ENCODE assay signal across 18 cellular contexts in genomic region chr15:58224068-58224467, GRCh38.
A peak's percentile ranks its signal among the peaks of the same experiment; 100 is the strongest.
DNase-seq lines count a peak whose midpoint lies in the region; ATAC-seq and TF ChIP-seq lines count a peak whose summit lies in the region.
"Had no signal": no experiment of that assay in that cellular context is flagged by ENCODE, and none has a peak within 500 bp of the region (broad histone marks: within the 10 kb centered on the region; RNA-seq: fewer than 3 reads in every experiment).

No MANE protein-coding gene starts in this region.

- no peak for DNase-seq in Right ventricle myocardium inferior (ENCODE audit: missing footprints)
- DNase-seq in right atrium auricular region (ENCODE audit: low spot score): no peak
- DNase-seq in dermis blood vessel endothelial cell: peak; percentile 78
- DNase-seq in left ventricle myocardium inferior: peak; percentile 46
- DNase-seq in superior temporal gyrus (ENCODE audit: extremely low spot score): peak; percentile 23
- DNase-seq in NCI-H1092 (lab: John Stamatoyannopoulos, UW): no peak
- no peak for DNase-seq in nephron progenitor cell
- no peak for DNase-seq in activated CD8-positive, alpha-beta T cell treated with anti-CD3 and anti-CD28 coated beads, Interleukin-2, amount 10 ng/mL, durations not matched to agents 7 days and 5 days
- DNase-seq: activated CD8-positive, alpha-beta memory T cell treated with anti-CD3 and anti-CD28 coated beads, Interleukin-2, amount 10 ng/mL, durations not matched to agents 7 days and 5 days; activated gamma-delta T cell treated with Interleukin-2 at 50 U/mL for 16 hours; Caco-2; GDM1; KBM-7; NCI-H1694; PC-3; T-helper 1 cell had no signal

- H3K4me3 Mint-ChIP-seq in nephron progenitor cell: no peak overlapping the region
- no peak overlapping the region for H3K4me3 Mint-ChIP-seq in activated CD8-positive, alpha-beta T cell treated with anti-CD3 and anti-CD28 coated beads, Interleukin-2, amount 10 ng/mL, durations not matched to agents 7 days and 5 days
- H3K4me3 Mint-ChIP-seq: activated CD8-positive, alpha-beta memory T cell treated with anti-CD3 and anti-CD28 coated beads, Interleukin-2, amount 10 ng/mL, durations not matched to agents 7 days and 5 days had no signal

- H3K9me3 ChIP-seq in right atrium auricular region (no peaks in the 10 kb centered on the region), left ventricle myocardium inferior (replicated peaks) (peaks cover 4% of the 10 kb centered on the region)
- H3K9me3 ChIP-seq: ascending aorta, Caco-2, thoracic aorta had no signal

- H3K27ac ChIP-seq in right atrium auricular region (no peak overlapping the region), left ventricle myocardium inferior (replicated peaks) (no peak overlapping the region)
- H3K27ac ChIP-seq: ascending aorta, thoracic aorta had no signal

- H3K27ac Mint-ChIP-seq in nephron progenitor cell: no peak overlapping the region
- H3K27ac Mint-ChIP-seq in activated CD8-positive, alpha-beta T cell treated with anti-CD3 and anti-CD28 coated beads, Interleukin-2, amount 10 ng/mL, durations not matched to agents 7 days and 5 days: no peak overlapping the region
- H3K27ac Mint-ChIP-seq: activated CD8-positive, alpha-beta memory T cell treated with anti-CD3 and anti-CD28 coated beads, Interleukin-2, amount 10 ng/mL, durations not matched to agents 7 days and 5 days had no signal

- TF ChIP-seq CTCF in right atrium auricular region (IDR thresholded peaks at IDR 0.05) (no peak), left ventricle myocardium inferior (IDR thresholded peaks at IDR 0.05; ENCODE audit: borderline replicate concordance) (no peak), nephron progenitor cell (IDR thresholded peaks at IDR 0.05) (no peak)

- H3K9me3 Mint-ChIP-seq in nephron progenitor cell: peaks cover 18% of the 10 kb centered on the region
- no peaks in the 10 kb centered on the region for H3K9me3 Mint-ChIP-seq in activated CD8-positive, alpha-beta T cell treated with anti-CD3 and anti-CD28 coated beads, Interleukin-2, amount 10 ng/mL, durations not matched to agents 7 days and 5 days (ENCODE audit: insufficient read depth)

- H3K27me3 Mint-ChIP-seq in nephron progenitor cell (ENCODE audit: low read depth, poor library complexity): no peaks in the 10 kb centered on the region
- H3K27me3 Mint-ChIP-seq in activated CD8-positive, alpha-beta T cell treated with anti-CD3 and anti-CD28 coated beads, Interleukin-2, amount 10 ng/mL, durations not matched to agents 7 days and 5 days (ENCODE audit: low read depth): peaks cover 15% of the 10 kb centered on the region

- CTCF ChIA-PET in activated CD8-positive, alpha-beta T cell treated with anti-CD3 and anti-CD28 coated beads, Interleukin-2, amount 10 ng/mL, durations not matched to agents 7 days and 5 days (lab: Charles Lee): no interaction called here

- peaks cover 13% of the 10 kb centered on the region for H3K36me3 Mint-ChIP-seq in nephron progenitor cell (ENCODE audit: low read depth)
- H3K36me3 Mint-ChIP-seq in activated CD8-positive, alpha-beta T cell treated with anti-CD3 and anti-CD28 coated beads, Interleukin-2, amount 10 ng/mL, durations not matched to agents 7 days and 5 days (ENCODE audit: low read depth): no peaks in the 10 kb centered on the region
- H3K36me3 Mint-ChIP-seq: activated CD8-positive, alpha-beta memory T cell treated with anti-CD3 and anti-CD28 coated beads, Interleukin-2, amount 10 ng/mL, durations not matched to agents 7 days and 5 days had no signal

- no peaks in the 10 kb centered on the region for H3K36me3 ChIP-seq in right atrium auricular region
- no peaks in the 10 kb centered on the region for H3K36me3 ChIP-seq in left ventricle myocardium inferior
- H3K36me3 ChIP-seq: ascending aorta, thoracic aorta had no signal

- H3K27me3 ChIP-seq in right atrium auricular region (no peaks in the 10 kb centered on the region), left ventricle myocardium inferior (ENCODE audit: low read depth) (no peaks in the 10 kb centered on the region)
- H3K27me3 ChIP-seq: ascending aorta had no signal

- peaks cover 12% of the 10 kb centered on the region for H3K4me1 Mint-ChIP-seq in nephron progenitor cell
- peaks cover 10% of the 10 kb centered on the region for H3K4me1 Mint-ChIP-seq in activated CD8-positive, alpha-beta T cell treated with anti-CD3 and anti-CD28 coated beads, Interleukin-2, amount 10 ng/mL, durations not matched to agents 7 days and 5 days (ENCODE audit: low read depth)

- H3K4me1 ChIP-seq in right atrium auricular region: peaks cover 0 to 22% of the 10 kb centered on the region in 2 donors
- H3K4me1 ChIP-seq in left ventricle myocardium inferior: peaks cover 25% of the 10 kb centered on the region

- H3K4me3 ChIP-seq in right atrium auricular region (no peak overlapping the region), left ventricle myocardium inferior (no peak overlapping the region)
- H3K4me3 ChIP-seq: ascending aorta, thoracic aorta had no signal

- intact Hi-C loops in Right ventricle myocardium inferior (cut with DNase I) (no loop called here), left ventricle myocardium inferior (cut with micrococcal nuclease) (no loop called here)

- peak; percentile 78 for ATAC-seq in Right ventricle myocardium inferior
- no peak for ATAC-seq in activated CD8-positive, alpha-beta T cell treated with anti-CD3 and anti-CD28 coated beads, Interleukin-2, amount 10 ng/mL, durations not matched to agents 7 days and 5 days
- ATAC-seq: activated CD8-positive, alpha-beta memory T cell treated with anti-CD3 and anti-CD28 coated beads, Interleukin-2, amount 10 ng/mL, durations not matched to agents 7 days and 5 days; PC-3 had no signal

- POLR2A ChIA-PET in activated CD8-positive, alpha-beta T cell treated with anti-CD3 and anti-CD28 coated beads, Interleukin-2, amount 10 ng/mL, durations not matched to agents 7 days and 5 days (lab: Charles Lee): no interaction called here

Comparison
In these comparisons a context has a peak if more than half of its experiments do, and no peak if none do; other contexts are left out.
1. DNase-seq: peak in dermis blood vessel endothelial cell (single experiment), left ventricle myocardium inferior (single experiment) and superior temporal gyrus (single experiment); none in Right ventricle myocardium inferior (single experiment), right atrium auricular region (single experiment), NCI-H1092 (single experiment), nephron progenitor cell (single experiment) and activated CD8-positive, alpha-beta T cell treated with anti-CD3 and anti-CD28 coated beads, Interleukin-2, amount 10 ng/mL, durations not matched to agents 7 days and 5 days (single experiment).